In the genomic region with DNA sequence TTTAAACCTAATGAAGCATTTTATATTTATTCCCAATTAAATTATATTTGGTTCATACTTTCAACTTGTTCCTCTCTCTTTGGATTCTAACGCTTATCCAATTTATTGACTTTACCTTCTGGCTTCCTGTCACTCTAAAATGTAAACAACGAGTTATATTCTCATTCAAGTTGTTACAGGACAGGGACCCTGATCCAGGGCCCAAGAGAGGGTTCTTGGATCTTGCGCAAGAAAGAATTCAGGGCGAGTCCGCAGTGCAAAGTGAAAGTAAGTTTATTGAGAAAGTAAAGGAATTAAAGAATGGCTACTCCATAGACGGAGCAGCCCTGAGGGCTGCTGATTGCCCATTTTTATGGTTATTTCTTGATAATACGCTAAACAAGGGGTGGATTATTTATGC, we compare ENCODE assay signal across 1 cellular context.
TF ChIP-seq lines count a peak whose summit lies in the region.

No MANE protein-coding gene starts in this region.

TF ChIP-seq in HepG2, 621 proteins besides CTCF, POLR2A, EP300 and RAD21 (continued from another document and continues in another):
- TF ChIP-seq, protein P1, sequence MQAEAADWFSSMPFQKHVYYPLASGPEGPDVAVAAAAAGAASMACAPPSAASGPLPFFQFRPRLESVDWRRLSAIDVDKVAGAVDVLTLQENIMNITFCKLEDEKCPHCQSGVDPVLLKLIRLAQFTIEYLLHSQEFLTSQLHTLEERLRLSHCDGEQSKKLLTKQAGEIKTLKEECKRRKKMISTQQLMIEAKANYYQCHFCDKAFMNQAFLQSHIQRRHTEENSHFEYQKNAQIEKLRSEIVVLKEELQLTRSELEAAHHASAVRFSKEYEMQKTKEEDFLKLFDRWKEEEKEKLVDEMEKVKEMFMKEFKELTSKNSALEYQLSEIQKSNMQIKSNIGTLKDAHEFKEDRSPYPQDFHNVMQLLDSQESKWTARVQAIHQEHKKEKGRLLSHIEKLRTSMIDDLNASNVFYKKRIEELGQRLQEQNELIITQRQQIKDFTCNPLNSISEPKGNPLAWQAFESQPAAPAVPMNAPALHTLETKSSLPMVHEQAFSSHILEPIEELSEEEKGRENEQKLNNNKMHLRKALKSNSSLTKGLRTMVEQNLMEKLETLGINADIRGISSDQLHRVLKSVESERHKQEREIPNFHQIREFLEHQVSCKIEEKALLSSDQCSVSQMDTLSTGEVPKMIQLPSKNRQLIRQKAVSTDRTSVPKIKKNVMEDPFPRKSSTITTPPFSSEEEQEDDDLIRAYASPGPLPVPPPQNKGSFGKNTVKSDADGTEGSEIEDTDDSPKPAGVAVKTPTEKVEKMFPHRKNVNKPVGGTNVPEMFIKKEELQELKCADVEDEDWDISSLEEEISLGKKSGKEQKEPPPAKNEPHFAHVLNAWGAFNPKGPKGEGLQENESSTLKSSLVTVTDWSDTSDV (CRISPR knock-in tag; IDR thresholded peaks at IDR 0.05) = no peak
- no peak for TF ChIP-seq ZNF547 (CRISPR knock-in tag; IDR thresholded peaks at IDR 0.05)
- TF ChIP-seq ZNF33A (CRISPR knock-in tag; IDR thresholded peaks at IDR 0.05; ENCODE audit: borderline replicate concordance) = no peak
- TF ChIP-seq, protein P2, sequence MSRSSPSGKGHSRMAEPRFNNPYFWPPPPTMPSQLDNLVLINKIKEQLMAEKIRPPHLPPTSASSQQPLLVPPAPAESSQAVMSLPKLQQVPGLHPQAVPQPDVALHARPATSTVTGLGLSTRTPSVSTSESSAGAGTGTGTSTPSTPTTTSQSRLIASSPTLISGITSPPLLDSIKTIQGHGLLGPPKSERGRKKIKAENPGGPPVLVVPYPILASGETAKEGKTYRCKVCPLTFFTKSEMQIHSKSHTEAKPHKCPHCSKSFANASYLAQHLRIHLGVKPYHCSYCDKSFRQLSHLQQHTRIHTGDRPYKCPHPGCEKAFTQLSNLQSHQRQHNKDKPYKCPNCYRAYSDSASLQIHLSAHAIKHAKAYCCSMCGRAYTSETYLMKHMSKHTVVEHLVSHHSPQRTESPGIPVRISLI (CRISPR knock-in tag; IDR thresholded peaks at IDR 0.05; ENCODE audit: borderline replicate concordance) = no peak
- TF ChIP-seq, protein P3, sequence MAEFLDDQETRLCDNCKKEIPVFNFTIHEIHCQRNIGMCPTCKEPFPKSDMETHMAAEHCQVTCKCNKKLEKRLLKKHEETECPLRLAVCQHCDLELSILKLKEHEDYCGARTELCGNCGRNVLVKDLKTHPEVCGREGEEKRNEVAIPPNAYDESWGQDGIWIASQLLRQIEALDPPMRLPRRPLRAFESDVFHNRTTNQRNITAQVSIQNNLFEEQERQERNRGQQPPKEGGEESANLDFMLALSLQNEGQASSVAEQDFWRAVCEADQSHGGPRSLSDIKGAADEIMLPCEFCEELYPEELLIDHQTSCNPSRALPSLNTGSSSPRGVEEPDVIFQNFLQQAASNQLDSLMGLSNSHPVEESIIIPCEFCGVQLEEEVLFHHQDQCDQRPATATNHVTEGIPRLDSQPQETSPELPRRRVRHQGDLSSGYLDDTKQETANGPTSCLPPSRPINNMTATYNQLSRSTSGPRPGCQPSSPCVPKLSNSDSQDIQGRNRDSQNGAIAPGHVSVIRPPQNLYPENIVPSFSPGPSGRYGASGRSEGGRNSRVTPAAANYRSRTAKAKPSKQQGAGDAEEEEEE (CRISPR knock-in tag; IDR thresholded peaks at IDR 0.05; ENCODE audit: borderline replicate concordance) = no peak
- no peak for TF ChIP-seq NFATC3 (CRISPR knock-in tag; IDR thresholded peaks at IDR 0.05)
- TF ChIP-seq EED (CRISPR knock-in tag; IDR thresholded peaks at IDR 0.05) = no peak
- TF ChIP-seq ARNT2 (CRISPR knock-in tag; IDR thresholded peaks at IDR 0.05; ENCODE audit: low read depth) = no peak
- TF ChIP-seq, protein P4, sequence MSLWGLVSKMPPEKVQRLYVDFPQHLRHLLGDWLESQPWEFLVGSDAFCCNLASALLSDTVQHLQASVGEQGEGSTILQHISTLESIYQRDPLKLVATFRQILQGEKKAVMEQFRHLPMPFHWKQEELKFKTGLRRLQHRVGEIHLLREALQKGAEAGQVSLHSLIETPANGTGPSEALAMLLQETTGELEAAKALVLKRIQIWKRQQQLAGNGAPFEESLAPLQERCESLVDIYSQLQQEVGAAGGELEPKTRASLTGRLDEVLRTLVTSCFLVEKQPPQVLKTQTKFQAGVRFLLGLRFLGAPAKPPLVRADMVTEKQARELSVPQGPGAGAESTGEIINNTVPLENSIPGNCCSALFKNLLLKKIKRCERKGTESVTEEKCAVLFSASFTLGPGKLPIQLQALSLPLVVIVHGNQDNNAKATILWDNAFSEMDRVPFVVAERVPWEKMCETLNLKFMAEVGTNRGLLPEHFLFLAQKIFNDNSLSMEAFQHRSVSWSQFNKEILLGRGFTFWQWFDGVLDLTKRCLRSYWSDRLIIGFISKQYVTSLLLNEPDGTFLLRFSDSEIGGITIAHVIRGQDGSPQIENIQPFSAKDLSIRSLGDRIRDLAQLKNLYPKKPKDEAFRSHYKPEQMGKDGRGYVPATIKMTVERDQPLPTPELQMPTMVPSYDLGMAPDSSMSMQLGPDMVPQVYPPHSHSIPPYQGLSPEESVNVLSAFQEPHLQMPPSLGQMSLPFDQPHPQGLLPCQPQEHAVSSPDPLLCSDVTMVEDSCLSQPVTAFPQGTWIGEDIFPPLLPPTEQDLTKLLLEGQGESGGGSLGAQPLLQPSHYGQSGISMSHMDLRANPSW (CRISPR knock-in tag; IDR thresholded peaks at IDR 0.05; ENCODE audit: borderline replicate concordance) = no peak
- peak; percentile 6; the same call in 1 of the 2 replicates for TF ChIP-seq HNF4A (CRISPR knock-in tag; IDR thresholded peaks at IDR 0.05)
- TF ChIP-seq, protein P5, sequence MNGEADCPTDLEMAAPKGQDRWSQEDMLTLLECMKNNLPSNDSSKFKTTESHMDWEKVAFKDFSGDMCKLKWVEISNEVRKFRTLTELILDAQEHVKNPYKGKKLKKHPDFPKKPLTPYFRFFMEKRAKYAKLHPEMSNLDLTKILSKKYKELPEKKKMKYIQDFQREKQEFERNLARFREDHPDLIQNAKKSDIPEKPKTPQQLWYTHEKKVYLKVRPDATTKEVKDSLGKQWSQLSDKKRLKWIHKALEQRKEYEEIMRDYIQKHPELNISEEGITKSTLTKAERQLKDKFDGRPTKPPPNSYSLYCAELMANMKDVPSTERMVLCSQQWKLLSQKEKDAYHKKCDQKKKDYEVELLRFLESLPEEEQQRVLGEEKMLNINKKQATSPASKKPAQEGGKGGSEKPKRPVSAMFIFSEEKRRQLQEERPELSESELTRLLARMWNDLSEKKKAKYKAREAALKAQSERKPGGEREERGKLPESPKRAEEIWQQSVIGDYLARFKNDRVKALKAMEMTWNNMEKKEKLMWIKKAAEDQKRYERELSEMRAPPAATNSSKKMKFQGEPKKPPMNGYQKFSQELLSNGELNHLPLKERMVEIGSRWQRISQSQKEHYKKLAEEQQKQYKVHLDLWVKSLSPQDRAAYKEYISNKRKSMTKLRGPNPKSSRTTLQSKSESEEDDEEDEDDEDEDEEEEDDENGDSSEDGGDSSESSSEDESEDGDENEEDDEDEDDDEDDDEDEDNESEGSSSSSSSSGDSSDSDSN (CRISPR knock-in tag; IDR thresholded peaks at IDR 0.05) = no peak
- no peak for TF ChIP-seq SETDB1 (CRISPR knock-in tag; IDR thresholded peaks at IDR 0.05; ENCODE audit: borderline replicate concordance)
- no peak for TF ChIP-seq DPF2 (CRISPR knock-in tag; IDR thresholded peaks at IDR 0.05; ENCODE audit: borderline replicate concordance, low read depth)
- TF ChIP-seq ZNF792 (CRISPR knock-in tag; IDR thresholded peaks at IDR 0.05) = no peak
- no peak for TF ChIP-seq ZNF879 (CRISPR knock-in tag; IDR thresholded peaks at IDR 0.05)
- TF ChIP-seq, protein P6, sequence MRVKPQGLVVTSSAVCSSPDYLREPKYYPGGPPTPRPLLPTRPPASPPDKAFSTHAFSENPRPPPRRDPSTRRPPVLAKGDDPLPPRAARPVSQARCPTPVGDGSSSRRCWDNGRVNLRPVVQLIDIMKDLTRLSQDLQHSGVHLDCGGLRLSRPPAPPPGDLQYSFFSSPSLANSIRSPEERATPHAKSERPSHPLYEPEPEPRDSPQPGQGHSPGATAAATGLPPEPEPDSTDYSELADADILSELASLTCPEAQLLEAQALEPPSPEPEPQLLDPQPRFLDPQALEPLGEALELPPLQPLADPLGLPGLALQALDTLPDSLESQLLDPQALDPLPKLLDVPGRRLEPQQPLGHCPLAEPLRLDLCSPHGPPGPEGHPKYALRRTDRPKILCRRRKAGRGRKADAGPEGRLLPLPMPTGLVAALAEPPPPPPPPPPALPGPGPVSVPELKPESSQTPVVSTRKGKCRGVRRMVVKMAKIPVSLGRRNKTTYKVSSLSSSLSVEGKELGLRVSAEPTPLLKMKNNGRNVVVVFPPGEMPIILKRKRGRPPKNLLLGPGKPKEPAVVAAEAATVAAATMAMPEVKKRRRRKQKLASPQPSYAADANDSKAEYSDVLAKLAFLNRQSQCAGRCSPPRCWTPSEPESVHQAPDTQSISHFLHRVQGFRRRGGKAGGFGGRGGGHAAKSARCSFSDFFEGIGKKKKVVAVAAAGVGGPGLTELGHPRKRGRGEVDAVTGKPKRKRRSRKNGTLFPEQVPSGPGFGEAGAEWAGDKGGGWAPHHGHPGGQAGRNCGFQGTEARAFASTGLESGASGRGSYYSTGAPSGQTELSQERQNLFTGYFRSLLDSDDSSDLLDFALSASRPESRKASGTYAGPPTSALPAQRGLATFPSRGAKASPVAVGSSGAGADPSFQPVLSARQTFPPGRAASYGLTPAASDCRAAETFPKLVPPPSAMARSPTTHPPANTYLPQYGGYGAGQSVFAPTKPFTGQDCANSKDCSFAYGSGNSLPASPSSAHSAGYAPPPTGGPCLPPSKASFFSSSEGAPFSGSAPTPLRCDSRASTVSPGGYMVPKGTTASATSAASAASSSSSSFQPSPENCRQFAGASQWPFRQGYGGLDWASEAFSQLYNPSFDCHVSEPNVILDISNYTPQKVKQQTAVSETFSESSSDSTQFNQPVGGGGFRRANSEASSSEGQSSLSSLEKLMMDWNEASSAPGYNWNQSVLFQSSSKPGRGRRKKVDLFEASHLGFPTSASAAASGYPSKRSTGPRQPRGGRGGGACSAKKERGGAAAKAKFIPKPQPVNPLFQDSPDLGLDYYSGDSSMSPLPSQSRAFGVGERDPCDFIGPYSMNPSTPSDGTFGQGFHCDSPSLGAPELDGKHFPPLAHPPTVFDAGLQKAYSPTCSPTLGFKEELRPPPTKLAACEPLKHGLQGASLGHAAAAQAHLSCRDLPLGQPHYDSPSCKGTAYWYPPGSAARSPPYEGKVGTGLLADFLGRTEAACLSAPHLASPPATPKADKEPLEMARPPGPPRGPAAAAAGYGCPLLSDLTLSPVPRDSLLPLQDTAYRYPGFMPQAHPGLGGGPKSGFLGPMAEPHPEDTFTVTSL (CRISPR knock-in tag; IDR thresholded peaks at IDR 0.05; ENCODE audit: borderline replicate concordance) = peak; percentile 23; the same call in 1 of the 2 replicates
- TF ChIP-seq FOXA3 (CRISPR knock-in tag; IDR thresholded peaks at IDR 0.05) = peak; percentile 17; the same call in 1 of the 2 replicates
- TF ChIP-seq ZNF367 (CRISPR knock-in tag; IDR thresholded peaks at IDR 0.05; ENCODE audit: borderline replicate concordance) = no peak
- peak; percentile 32; the same call in 1 of the 2 replicates for TF ChIP-seq IRF2 (CRISPR knock-in tag; IDR thresholded peaks at IDR 0.05)
- TF ChIP-seq TSC22D2 (CRISPR knock-in tag; IDR thresholded peaks at IDR 0.05; ENCODE audit: borderline replicate concordance) = no peak
- no peak for TF ChIP-seq RBFOX2 (IDR thresholded peaks at IDR 0.05; ENCODE audit: low read depth, low read length)
- no peak for TF ChIP-seq SATB2 (CRISPR knock-in tag; IDR thresholded peaks at IDR 0.05)
- no peak for TF ChIP-seq ZNF160 (CRISPR knock-in tag; IDR thresholded peaks at IDR 0.05)
- TF ChIP-seq, protein P7, sequence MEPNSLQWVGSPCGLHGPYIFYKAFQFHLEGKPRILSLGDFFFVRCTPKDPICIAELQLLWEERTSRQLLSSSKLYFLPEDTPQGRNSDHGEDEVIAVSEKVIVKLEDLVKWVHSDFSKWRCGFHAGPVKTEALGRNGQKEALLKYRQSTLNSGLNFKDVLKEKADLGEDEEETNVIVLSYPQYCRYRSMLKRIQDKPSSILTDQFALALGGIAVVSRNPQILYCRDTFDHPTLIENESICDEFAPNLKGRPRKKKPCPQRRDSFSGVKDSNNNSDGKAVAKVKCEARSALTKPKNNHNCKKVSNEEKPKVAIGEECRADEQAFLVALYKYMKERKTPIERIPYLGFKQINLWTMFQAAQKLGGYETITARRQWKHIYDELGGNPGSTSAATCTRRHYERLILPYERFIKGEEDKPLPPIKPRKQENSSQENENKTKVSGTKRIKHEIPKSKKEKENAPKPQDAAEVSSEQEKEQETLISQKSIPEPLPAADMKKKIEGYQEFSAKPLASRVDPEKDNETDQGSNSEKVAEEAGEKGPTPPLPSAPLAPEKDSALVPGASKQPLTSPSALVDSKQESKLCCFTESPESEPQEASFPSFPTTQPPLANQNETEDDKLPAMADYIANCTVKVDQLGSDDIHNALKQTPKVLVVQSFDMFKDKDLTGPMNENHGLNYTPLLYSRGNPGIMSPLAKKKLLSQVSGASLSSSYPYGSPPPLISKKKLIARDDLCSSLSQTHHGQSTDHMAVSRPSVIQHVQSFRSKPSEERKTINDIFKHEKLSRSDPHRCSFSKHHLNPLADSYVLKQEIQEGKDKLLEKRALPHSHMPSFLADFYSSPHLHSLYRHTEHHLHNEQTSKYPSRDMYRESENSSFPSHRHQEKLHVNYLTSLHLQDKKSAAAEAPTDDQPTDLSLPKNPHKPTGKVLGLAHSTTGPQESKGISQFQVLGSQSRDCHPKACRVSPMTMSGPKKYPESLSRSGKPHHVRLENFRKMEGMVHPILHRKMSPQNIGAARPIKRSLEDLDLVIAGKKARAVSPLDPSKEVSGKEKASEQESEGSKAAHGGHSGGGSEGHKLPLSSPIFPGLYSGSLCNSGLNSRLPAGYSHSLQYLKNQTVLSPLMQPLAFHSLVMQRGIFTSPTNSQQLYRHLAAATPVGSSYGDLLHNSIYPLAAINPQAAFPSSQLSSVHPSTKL (CRISPR knock-in tag; IDR thresholded peaks at IDR 0.05) = peak; percentile 18; the same call in 1 of the 2 replicates
- no peak for TF ChIP-seq WIZ (CRISPR knock-in tag; IDR thresholded peaks at IDR 0.05)
- no peak for TF ChIP-seq HHEX (CRISPR knock-in tag; IDR thresholded peaks at IDR 0.05)
- TF ChIP-seq, protein P8, sequence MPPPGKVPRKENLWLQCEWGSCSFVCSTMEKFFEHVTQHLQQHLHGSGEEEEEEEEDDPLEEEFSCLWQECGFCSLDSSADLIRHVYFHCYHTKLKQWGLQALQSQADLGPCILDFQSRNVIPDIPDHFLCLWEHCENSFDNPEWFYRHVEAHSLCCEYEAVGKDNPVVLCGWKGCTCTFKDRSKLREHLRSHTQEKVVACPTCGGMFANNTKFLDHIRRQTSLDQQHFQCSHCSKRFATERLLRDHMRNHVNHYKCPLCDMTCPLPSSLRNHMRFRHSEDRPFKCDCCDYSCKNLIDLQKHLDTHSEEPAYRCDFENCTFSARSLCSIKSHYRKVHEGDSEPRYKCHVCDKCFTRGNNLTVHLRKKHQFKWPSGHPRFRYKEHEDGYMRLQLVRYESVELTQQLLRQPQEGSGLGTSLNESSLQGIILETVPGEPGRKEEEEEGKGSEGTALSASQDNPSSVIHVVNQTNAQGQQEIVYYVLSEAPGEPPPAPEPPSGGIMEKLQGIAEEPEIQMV (CRISPR knock-in tag; IDR thresholded peaks at IDR 0.05; ENCODE audit: low read depth) = no peak
- TF ChIP-seq ATF7-NPFF (CRISPR knock-in tag; IDR thresholded peaks at IDR 0.05; ENCODE audit: low read depth) = no peak
- no peak for TF ChIP-seq ZNF430 (CRISPR knock-in tag; IDR thresholded peaks at IDR 0.05)
- no peak for TF ChIP-seq KMT2A (CRISPR knock-in tag; IDR thresholded peaks at IDR 0.05)
- TF ChIP-seq ZKSCAN8 (CRISPR knock-in tag; IDR thresholded peaks at IDR 0.05; ENCODE audit: borderline replicate concordance) = no peak
